17 cellular contexts compared by ENCODE assay signal in the genomic region with DNA sequence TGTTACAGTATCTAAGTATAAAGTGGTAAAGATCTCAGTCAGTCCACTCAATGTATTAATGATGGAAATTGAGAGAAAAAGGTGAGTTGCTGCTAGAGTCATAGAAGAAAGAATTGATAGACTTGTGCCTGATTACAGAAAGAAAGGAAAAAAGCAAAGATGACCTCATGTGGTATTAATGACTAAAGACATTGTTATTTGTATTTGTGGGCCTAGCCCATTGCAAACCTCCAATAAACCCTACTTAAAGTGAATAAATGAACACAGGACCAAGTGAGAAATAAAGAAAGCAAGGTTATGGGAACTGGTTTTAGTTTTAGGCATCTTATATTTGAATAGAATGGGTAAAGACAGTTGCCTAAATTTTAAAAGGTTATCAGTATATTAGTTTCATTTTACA.
DNase-seq lines count a peak whose midpoint lies in the region; ATAC-seq, FAIRE-seq and TF ChIP-seq lines count a peak whose summit lies in the region.
"Had no signal": no experiment of that assay in that cellular context is flagged by ENCODE, and none has a peak within 500 bp of the region (broad histone marks: within the 10 kb centered on the region; RNA-seq: fewer than 3 reads in every experiment).

No MANE protein-coding gene starts in this region.

- no peaks in the 10 kb centered on the region for H3K9me1 ChIP-seq in keratinocyte (ENCODE audit: control insufficient read depth, extremely low read depth, insufficient read depth, low read length)

- H3K4me3 Mint-ChIP-seq in activated T-cell treated with anti-CD3 and anti-CD28 coated beads, Interleukin-2, amount 50 U/mL, for 4 hours: no peak overlapping the region
- H3K4me3 Mint-ChIP-seq in chondrocyte (ENCODE audit: unreplicated experiment): no peak overlapping the region
- H3K4me3 Mint-ChIP-seq: CD4-positive, CD25-positive, alpha-beta regulatory T cell had no signal

- H3K27ac Mint-ChIP-seq in chondrocyte (ENCODE audit: unreplicated experiment): no peak overlapping the region
- H3K27ac Mint-ChIP-seq: CD4-positive, CD25-positive, alpha-beta regulatory T cell had no signal

- peak; percentile 64 for FAIRE-seq in keratinocyte (lab: Jason Lieb, UNC)

- H4K20me1 ChIP-seq in GM23248 (ENCODE audit: insufficient read depth) (no peaks in the 10 kb centered on the region), PC-3 (ENCODE audit: low read length) (no peaks in the 10 kb centered on the region), keratinocyte (ENCODE audit: control insufficient read depth, extremely low read depth, insufficient read depth, low read length) (no peaks in the 10 kb centered on the region)

- peak; percentile 80 for ATAC-seq in PC-3
- ATAC-seq in activated T-cell treated with anti-CD3 and anti-CD28 coated beads, Interleukin-2, amount 50 U/mL, for 4 hours: no peak
- no peak for ATAC-seq in GM19023 (IDR thresholded peaks at IDR 0.05; ENCODE audit: unreplicated experiment)

- CTCF ChIA-PET in PC-3 (lab: Charles Lee): no interaction called here

- H3K9me2 ChIP-seq in GM23248 (ENCODE audit: insufficient read depth): no peaks in the 10 kb centered on the region
- no peaks in the 10 kb centered on the region for H3K9me2 ChIP-seq in PC-3 (replicated peaks; ENCODE audit: low read length)

- H3K9me3 ChIP-seq in GM23248 (ENCODE audit: low read depth) (no peaks in the 10 kb centered on the region), PC-3 (ENCODE audit: low read length) (no peaks in the 10 kb centered on the region), keratinocyte (ENCODE audit: control insufficient read depth, low read depth, low read length) (no peaks in the 10 kb centered on the region)

- in situ Hi-C loops in GM23248 (cut with MboI): no loop called here

- H3K27ac ChIP-seq in GM23248 (no peak overlapping the region), PC-3 (ENCODE audit: low read length) (no peak overlapping the region), keratinocyte (ENCODE audit: control insufficient read depth, insufficient read depth, low read length) (no peak overlapping the region)
- H3K27ac ChIP-seq: SK-N-MC had no signal

- H3K79me2 ChIP-seq in GM23248 (ENCODE audit: insufficient read depth) (no peaks in the 10 kb centered on the region), PC-3 (ENCODE audit: low read length) (no peaks in the 10 kb centered on the region), keratinocyte (ENCODE audit: control insufficient read depth, insufficient read depth, low read length) (no peaks in the 10 kb centered on the region)

- no TSS peak for BruUV-seq in PC-3 (replicated peaks; lab: Mats Ljungman, UMichigan)

- H3K4me1 ChIP-seq in GM23248 (ENCODE audit: insufficient read depth) (no peaks in the 10 kb centered on the region), PC-3 (ENCODE audit: insufficient read depth, low read length) (peaks cover 9% of the 10 kb centered on the region; the same call in 1 of the 2 replicates), keratinocyte (ENCODE audit: control insufficient read depth, extremely low read depth, insufficient read depth, low read length) (peaks cover 4% of the 10 kb centered on the region)

- H3K4me1 Mint-ChIP-seq in activated T-cell treated with anti-CD3 and anti-CD28 coated beads, Interleukin-2, amount 50 U/mL, for 4 hours (ENCODE audit: low read depth): no peaks in the 10 kb centered on the region
- no peaks in the 10 kb centered on the region for H3K4me1 Mint-ChIP-seq in chondrocyte (ENCODE audit: low read depth)
- H3K4me1 Mint-ChIP-seq: CD4-positive, CD25-positive, alpha-beta regulatory T cell had no signal

- no peaks in the 10 kb centered on the region for H3K36me3 ChIP-seq in GM23248 (ENCODE audit: low read depth)
- no peaks in the 10 kb centered on the region for H3K36me3 ChIP-seq in PC-3 (ENCODE audit: low read depth, low read length)
- no peaks in the 10 kb centered on the region for H3K36me3 ChIP-seq in keratinocyte (ENCODE audit: control insufficient read depth in 2 of 2, extremely low read depth in 1 of 2, insufficient read depth in 2 of 2, low read length in 2 of 2)

- dilution Hi-C loops in keratinocyte (cut with MboI; ENCODE audit: extremely low pct_ligation_motif_present, low sequenced_read_pairs): no loop called here

- intact Hi-C loops in PC-3 (cut with micrococcal nuclease): no loop called here

- no peaks in the 10 kb centered on the region for H3K27me3 Mint-ChIP-seq in activated T-cell treated with anti-CD3 and anti-CD28 coated beads, Interleukin-2, amount 50 U/mL, for 4 hours (ENCODE audit: low read depth)
- no peaks in the 10 kb centered on the region for H3K27me3 Mint-ChIP-seq in chondrocyte (ENCODE audit: low read depth)
- H3K27me3 Mint-ChIP-seq: CD4-positive, CD25-positive, alpha-beta regulatory T cell had no signal

- H3K36me3 Mint-ChIP-seq in activated T-cell treated with anti-CD3 and anti-CD28 coated beads, Interleukin-2, amount 50 U/mL, for 4 hours (ENCODE audit: insufficient read depth): no peaks in the 10 kb centered on the region
- no peaks in the 10 kb centered on the region for H3K36me3 Mint-ChIP-seq in chondrocyte (ENCODE audit: low read depth)
- H3K36me3 Mint-ChIP-seq: CD4-positive, CD25-positive, alpha-beta regulatory T cell had no signal

- H3F3A ChIP-seq in GM23248 (ENCODE audit: insufficient read depth) (no peaks in the 10 kb centered on the region), PC-3 (ENCODE audit: low read length, unreplicated experiment) (no peaks in the 10 kb centered on the region)

- no peaks in the 10 kb centered on the region for H3K27me3 ChIP-seq in GM23248 (replicated peaks; ENCODE audit: insufficient read depth)
- H3K27me3 ChIP-seq in PC-3 (ENCODE audit: low read length): no peaks in the 10 kb centered on the region
- no peaks in the 10 kb centered on the region for H3K27me3 ChIP-seq in keratinocyte (ENCODE audit: control insufficient read depth, extremely low read depth, insufficient read depth, low read length)

- TF ChIP-seq CTCF in PC-3 (conservative IDR thresholded peaks at IDR 0.05; ENCODE audit: low read depth, low read length) (no peak), choroid plexus epithelial cell (conservative IDR thresholded peaks at IDR 0.05; ENCODE audit: low read depth, low read length) (no peak), keratinocyte (optimal IDR thresholded peaks at IDR 0.05 in 1 of 3, IDR thresholded peaks at IDR 0.05 in 1 of 3, conservative IDR thresholded peaks at IDR 0.05 in 1 of 3; ENCODE audit: extremely low read depth in 1 of 3, insufficient read depth in 2 of 3, low read length in 3 of 3) (no peak), chondrocyte (IDR thresholded peaks at IDR 0.05) (no peak)

- peaks cover 13% of the 10 kb centered on the region for H3K9me3 Mint-ChIP-seq in activated T-cell treated with anti-CD3 and anti-CD28 coated beads, Interleukin-2, amount 50 U/mL, for 4 hours
- peaks cover 3% of the 10 kb centered on the region for H3K9me3 Mint-ChIP-seq in chondrocyte (ENCODE audit: low read depth)

- H3K9ac ChIP-seq in GM23248 (no peak overlapping the region), PC-3 (ENCODE audit: low read length) (no peak overlapping the region), keratinocyte (ENCODE audit: control insufficient read depth, extremely low read depth, insufficient read depth, low read length) (no peak overlapping the region)

- no peak overlapping the region for H3K4me3 ChIP-seq in GM23248
- H3K4me3 ChIP-seq in PC-3 (ENCODE audit: low read length): no peak overlapping the region
- H3K4me3 ChIP-seq in choroid plexus epithelial cell (ENCODE audit: low read depth, low read length): no peak overlapping the region
- H3K4me3 ChIP-seq in keratinocyte (ENCODE audit: control insufficient read depth in 2 of 3, extremely low read depth in 1 of 3, insufficient read depth in 2 of 3, low read depth in 1 of 3, low read length in 3 of 3): no peak overlapping the region
- H3K4me3 ChIP-seq: SK-N-MC had no signal

- H2AFZ ChIP-seq in GM23248 (no peak overlapping the region), PC-3 (ENCODE audit: low read length) (no peak overlapping the region), keratinocyte (ENCODE audit: control insufficient read depth, low read length) (no peak overlapping the region)

- POLR2A ChIA-PET in PC-3 (lab: Charles Lee; ENCODE audit: unreplicated experiment): no interaction called here

- DNase-seq in GM23248 (peak; percentile 9), PC-3 (peak; percentile 54), choroid plexus epithelial cell (ENCODE audit: low read depth) (peak; percentile 15), keratinocyte (ENCODE audit: low read depth, low spot score) (no peak), NCI-H187 (lab: John Stamatoyannopoulos, UW) (no peak), chondrocyte (ENCODE audit: low spot score) (no peak)
- DNase-seq in activated T-cell treated with anti-CD3 and anti-CD28 coated beads, Interleukin-2, amount 50 U/mL, for 4 hours: no peak
- DNase-seq: Calu3; CD4-positive, CD25-positive, alpha-beta regulatory T cell; DND-41; Kasumi-1; NCI-H1417 treated with DMSO at 0.1 percent for 48 hours; NCI-H2029 treated with DMSO at 0.1 percent for 48 hours; NCI-H524; RPMI8226 had no signal

- no peak overlapping the region for H3K4me2 ChIP-seq in GM23248 (ENCODE audit: unreplicated experiment)
- H3K4me2 ChIP-seq in PC-3 (ENCODE audit: low read length): no peak overlapping the region
- no peak overlapping the region for H3K4me2 ChIP-seq in keratinocyte (ENCODE audit: control insufficient read depth, extremely low read depth, insufficient read depth, low read depth, low read length)

Comparison
In these comparisons a context has a peak if more than half of its experiments do, and no peak if none do; other contexts are left out.
1. DNase-seq: peak in GM23248 (single experiment), PC-3 (single experiment) and choroid plexus epithelial cell (single experiment); none in keratinocyte (single experiment), activated T-cell treated with anti-CD3 and anti-CD28 coated beads, Interleukin-2, amount 50 U/mL, for 4 hours (single experiment), NCI-H187 (0 of 2) and chondrocyte (single experiment).